Comparison of ENCODE assay signal across 21 cellular contexts in the genomic region with DNA sequence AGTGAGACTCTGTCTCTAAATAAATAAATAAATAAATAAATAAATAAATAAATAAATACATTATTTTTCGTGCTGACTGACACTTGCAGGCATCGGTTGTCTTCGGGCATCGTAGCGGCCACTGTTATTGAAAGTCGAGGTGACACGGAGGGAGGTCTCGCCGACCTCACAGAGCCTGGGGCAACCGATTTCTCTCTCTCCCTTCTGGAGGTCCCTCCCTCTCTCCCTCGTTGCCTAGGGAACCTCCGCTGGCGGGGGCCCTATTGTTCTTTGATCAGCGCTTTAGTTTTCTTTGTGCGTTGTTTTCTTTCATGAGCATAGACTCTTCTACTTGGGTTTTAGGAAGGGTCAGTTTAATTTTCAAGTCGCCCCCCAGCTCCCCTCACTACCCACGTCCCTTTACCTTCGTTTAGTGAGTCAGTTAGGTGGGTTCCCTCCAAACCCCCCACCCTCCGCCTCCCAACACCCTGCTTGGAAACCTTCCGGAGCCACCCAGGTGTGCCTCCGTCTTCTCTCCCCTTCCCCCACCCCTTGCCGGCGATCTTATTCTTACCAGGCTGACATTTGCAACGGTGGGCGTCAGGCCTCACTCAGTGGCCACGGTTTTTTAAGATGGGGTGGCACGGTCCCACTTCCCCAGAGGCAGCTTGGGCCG.
DNase-seq lines count a peak whose midpoint lies in the region; ATAC-seq and TF ChIP-seq lines count a peak whose summit lies in the region.
"Had no signal": no experiment of that assay in that cellular context is flagged by ENCODE, and none has a peak within 500 bp of the region (broad histone marks: within the 10 kb centered on the region; RNA-seq: fewer than 3 reads in every experiment).

No MANE protein-coding gene starts in this region.

- peaks cover 15% of the 10 kb centered on the region for H3K9me3 Mint-ChIP-seq in glutamatergic neuron (ENCODE audit: unreplicated experiment)
- peaks cover 38 to 46% of the 10 kb centered on the region in 2 donors for H3K9me3 Mint-ChIP-seq in stimulated activated naive CD8-positive, alpha-beta T cell treated with anti-CD3 and anti-CD28 coated beads, Interleukin-15, amount 100 ng/mL, for 72 hours
- peaks cover 31% of the 10 kb centered on the region for H3K9me3 Mint-ChIP-seq in natural killer cell treated with Interleukin-12 subunit alpha and Interleukin-12 subunit beta and Interleukin-15 and Interleukin-18, amount 100 ng/mL, for 72 hours

- no peak for ATAC-seq in stimulated activated naive CD8-positive, alpha-beta T cell treated with anti-CD3 and anti-CD28 coated beads, Interleukin-15, amount 100 ng/mL, for 72 hours
- no peak for ATAC-seq in natural killer cell treated with Interleukin-12 subunit alpha and Interleukin-12 subunit beta and Interleukin-15 and Interleukin-18, amount 100 ng/mL, for 72 hours
- ATAC-seq: activated CD8-positive, alpha-beta memory T cell treated with anti-CD3 and anti-CD28 coated beads, Interleukin-2, amount 10 ng/mL, durations not matched to agents 7 days and 5 days; gastroesophageal sphincter; left colon; naive thymus-derived CD4-positive, alpha-beta T cell had no signal

- no peak overlapping the region for H3K27ac Mint-ChIP-seq in glutamatergic neuron (ENCODE audit: unreplicated experiment)
- H3K27ac Mint-ChIP-seq in stimulated activated naive CD8-positive, alpha-beta T cell treated with anti-CD3 and anti-CD28 coated beads, Interleukin-15, amount 100 ng/mL, for 72 hours, result no peak overlapping the region
- no peak overlapping the region for H3K27ac Mint-ChIP-seq in natural killer cell treated with Interleukin-12 subunit alpha and Interleukin-12 subunit beta and Interleukin-15 and Interleukin-18, amount 100 ng/mL, for 72 hours
- H3K27ac Mint-ChIP-seq: activated CD8-positive, alpha-beta memory T cell treated with anti-CD3 and anti-CD28 coated beads, Interleukin-2, amount 10 ng/mL, durations not matched to agents 7 days and 5 days had no signal

- H3K4me3 Mint-ChIP-seq in glutamatergic neuron (ENCODE audit: unreplicated experiment), result peak overlapping the region; percentile 77
- H3K4me3 Mint-ChIP-seq in stimulated activated naive CD8-positive, alpha-beta T cell treated with anti-CD3 and anti-CD28 coated beads, Interleukin-15, amount 100 ng/mL, for 72 hours, result no peak overlapping the region
- H3K4me3 Mint-ChIP-seq in natural killer cell treated with Interleukin-12 subunit alpha and Interleukin-12 subunit beta and Interleukin-15 and Interleukin-18, amount 100 ng/mL, for 72 hours, result no peak overlapping the region
- H3K4me3 Mint-ChIP-seq: activated CD8-positive, alpha-beta memory T cell treated with anti-CD3 and anti-CD28 coated beads, Interleukin-2, amount 10 ng/mL, durations not matched to agents 7 days and 5 days had no signal

- H3K27me3 Mint-ChIP-seq in glutamatergic neuron (ENCODE audit: unreplicated experiment), result peaks cover 23% of the 10 kb centered on the region
- H3K27me3 Mint-ChIP-seq in stimulated activated naive CD8-positive, alpha-beta T cell treated with anti-CD3 and anti-CD28 coated beads, Interleukin-15, amount 100 ng/mL, for 72 hours, result peaks cover 39% of the 10 kb centered on the region
- peaks cover 9 to 24% of the 10 kb centered on the region in 2 donors for H3K27me3 Mint-ChIP-seq in natural killer cell treated with Interleukin-12 subunit alpha and Interleukin-12 subunit beta and Interleukin-15 and Interleukin-18, amount 100 ng/mL, for 72 hours

- DNase-seq in NCI-H2227 (lab: John Stamatoyannopoulos, UW; ENCODE audit: unreplicated experiment) (peak; percentile 12), NCI-H2227 treated with DMSO at 0.1 percent for 48 hours (lab: John Stamatoyannopoulos, UW) (no peak), NCI-H748 treated with DMSO at 0.1 percent for 48 hours (lab: John Stamatoyannopoulos, UW) (peak; percentile 6), glutamatergic neuron (no peak), skeletal muscle cell (ENCODE audit: low read depth) (no peak), HuH-7 (ENCODE audit: low spot score) (no peak)
- no peak for DNase-seq in stimulated activated naive CD8-positive, alpha-beta T cell treated with anti-CD3 and anti-CD28 coated beads, Interleukin-15, amount 100 ng/mL, for 72 hours
- DNase-seq in natural killer cell treated with Interleukin-12 subunit alpha and Interleukin-12 subunit beta and Interleukin-15 and Interleukin-18, amount 100 ng/mL, for 72 hours (ENCODE audit: low spot score), result no peak
- DNase-seq: 8988T; activated CD8-positive, alpha-beta memory T cell treated with anti-CD3 and anti-CD28 coated beads, Interleukin-2, amount 10 ng/mL, durations not matched to agents 7 days and 5 days; activated naive CD4-positive, alpha-beta T cell treated with anti-CD3 and anti-CD28 coated beads, Interleukin-2, amount 50 U/mL, for 16 hours; caudate nucleus; GF-D8; left colon; naive thymus-derived CD4-positive, alpha-beta T cell; NCI-H1092 treated with DMSO at 0.1 percent for 48 hours; NCI-H446; stimulated activated CD4-positive, alpha-beta T cell treated with anti-CD3 and anti-CD28 coated beads, Interleukin-4, amount 100 ng/mL, for 4 hours; upper lobe of left lung; WERI-Rb-1 had no signal

- peak overlapping the region; percentile 15 for H3K4me3 ChIP-seq in skeletal muscle cell (ENCODE audit: low read depth, low read length)
- H3K4me3 ChIP-seq: upper lobe of left lung had no signal

- TF ChIP-seq CTCF in glutamatergic neuron (IDR thresholded peaks at IDR 0.05; ENCODE audit: partially characterized antibody, unreplicated experiment), result no peak

- H3K36me3 Mint-ChIP-seq in glutamatergic neuron (ENCODE audit: unreplicated experiment), result no peaks in the 10 kb centered on the region
- H3K36me3 Mint-ChIP-seq in natural killer cell treated with Interleukin-12 subunit alpha and Interleukin-12 subunit beta and Interleukin-15 and Interleukin-18, amount 100 ng/mL, for 72 hours, result peaks cover 40% of the 10 kb centered on the region

- peaks cover 8% of the 10 kb centered on the region for H3K4me1 Mint-ChIP-seq in glutamatergic neuron (ENCODE audit: low read depth, unreplicated experiment)
- H3K4me1 Mint-ChIP-seq in stimulated activated naive CD8-positive, alpha-beta T cell treated with anti-CD3 and anti-CD28 coated beads, Interleukin-15, amount 100 ng/mL, for 72 hours, result peaks cover 10% of the 10 kb centered on the region
- H3K4me1 Mint-ChIP-seq in natural killer cell treated with Interleukin-12 subunit alpha and Interleukin-12 subunit beta and Interleukin-15 and Interleukin-18, amount 100 ng/mL, for 72 hours (ENCODE audit: low read depth in 2 of 2), result peaks cover 3 to 13% of the 10 kb centered on the region in 2 donors

Comparison
In these comparisons a context has a peak if more than half of its experiments do, and no peak if none do; other contexts are left out.
1. DNase-seq: peak in NCI-H2227 (single experiment) and NCI-H748 treated with DMSO at 0.1 percent for 48 hours (single experiment); none in NCI-H2227 treated with DMSO at 0.1 percent for 48 hours (single experiment), glutamatergic neuron (single experiment), skeletal muscle cell (single experiment), stimulated activated naive CD8-positive, alpha-beta T cell treated with anti-CD3 and anti-CD28 coated beads, Interleukin-15, amount 100 ng/mL, for 72 hours (0 of 2), HuH-7 (single experiment) and natural killer cell treated with Interleukin-12 subunit alpha and Interleukin-12 subunit beta and Interleukin-15 and Interleukin-18, amount 100 ng/mL, for 72 hours (single experiment).